8 cellular contexts compared by ENCODE assay signal in genomic region chr10:86401588-86402282, GRCh38. TPM values are rescaled to one million over a fixed set of nuclear protein-coding genes. Genes with fewer than 3 reads are reported as not detected.
DNase-seq lines count a peak whose midpoint lies in the region; ATAC-seq, FAIRE-seq and TF ChIP-seq lines count a peak whose summit lies in the region.

No MANE protein-coding gene starts in this region.

- H3K4me3 Mint-ChIP-seq in neural progenitor cell: peak overlapping the region; percentile 75

- peaks cover 17% of the 10 kb centered on the region for H3K4me1 Mint-ChIP-seq in neural progenitor cell

- DNase-seq in GM12864 (ENCODE audit: low read depth) (no peak), WERI-Rb-1 (no peak), epithelial cell of esophagus (ENCODE audit: low read depth) (peak; percentile 36), neural progenitor cell (ENCODE audit: low spot score) (peak; percentile 38), H54 (ENCODE audit: insufficient read length, low spot score) (no peak), GM20000 (ENCODE audit: low spot score) (no peak), middle frontal gyrus (ENCODE audit: extremely low spot score, low spot score) (no peak)

- peak overlapping the region; percentile 89 for H3K4me3 ChIP-seq in GM12864 (ENCODE audit: low read depth, low read length)
- H3K4me3 ChIP-seq in WERI-Rb-1 (ENCODE audit: low read depth, low read length): peak overlapping the region; percentile 83
- H3K4me3 ChIP-seq in epithelial cell of esophagus (ENCODE audit: low read length): peak overlapping the region; percentile 56
- peak overlapping the region; percentile 48 for H3K4me3 ChIP-seq in neural progenitor cell

- H3K27ac ChIP-seq in WERI-Rb-1 (no peak overlapping the region; the same call in 1 of the 2 replicates), neural progenitor cell (no peak overlapping the region)

- no peak for TF ChIP-seq POLR2A in H54 (IDR thresholded peaks at IDR 0.05; ENCODE audit: low read depth, low read length)

- no peak overlapping the region for H3K27ac Mint-ChIP-seq in neural progenitor cell

- H3K9me3 Mint-ChIP-seq in neural progenitor cell: peaks cover 5% of the 10 kb centered on the region

- FAIRE-seq in H54 (lab: Jason Lieb, UNC): no peak

- H3K4me1 ChIP-seq in neural progenitor cell: peaks cover 11% of the 10 kb centered on the region

- peak overlapping the region; percentile 88 for H2AFZ ChIP-seq in neural progenitor cell (replicated peaks)

- no peaks in the 10 kb centered on the region for H4K20me1 ChIP-seq in neural progenitor cell (ENCODE audit: low read depth)

- ATAC-seq in GM21825 (IDR thresholded peaks at IDR 0.05; ENCODE audit: unreplicated experiment): no peak

- H3K9me3 ChIP-seq in WERI-Rb-1 (ENCODE audit: severe bottlenecking) (no peaks in the 10 kb centered on the region), neural progenitor cell (ENCODE audit: low read depth) (peaks cover 3% of the 10 kb centered on the region)

- TF ChIP-seq CTCF in GM12864 (IDR thresholded peaks at IDR 0.05; ENCODE audit: low read depth, low read length, missing control alignments) (no peak), WERI-Rb-1 (IDR thresholded peaks at IDR 0.05; ENCODE audit: low read depth, low read length) (no peak), epithelial cell of esophagus (IDR thresholded peaks at IDR 0.05; ENCODE audit: insufficient read depth, low read depth, low read length, missing control alignments) (no peak), neural progenitor cell (IDR thresholded peaks at IDR 0.05) (no peak), GM20000 (IDR thresholded peaks at IDR 0.05; ENCODE audit: extremely low read depth, missing control alignments) (no peak)

- H3K27me3 Mint-ChIP-seq in neural progenitor cell (ENCODE audit: insufficient read depth, low read depth): peaks cover 32% of the 10 kb centered on the region

- peak overlapping the region; percentile 83 for H3K4me2 ChIP-seq in neural progenitor cell

- no peaks in the 10 kb centered on the region for H3K79me2 ChIP-seq in neural progenitor cell (ENCODE audit: low read depth)

- H3K9ac ChIP-seq in neural progenitor cell: no peak overlapping the region

- H3K36me3 Mint-ChIP-seq in neural progenitor cell: no peaks in the 10 kb centered on the region

- H3K27me3 ChIP-seq in WERI-Rb-1 (ENCODE audit: insufficient read depth, low read depth, severe bottlenecking): no peaks in the 10 kb centered on the region
- peaks cover 78% of the 10 kb centered on the region for H3K27me3 ChIP-seq in neural progenitor cell

- no peaks in the 10 kb centered on the region for H3K36me3 ChIP-seq in WERI-Rb-1
- H3K36me3 ChIP-seq in neural progenitor cell: no peaks in the 10 kb centered on the region

- H3F3A ChIP-seq in neural progenitor cell (ENCODE audit: low read depth): peaks cover 10% of the 10 kb centered on the region

RNA-seq across cellular contexts. Expression of gene GRID1, which starts 35.1 kb away (rescaled TPM):
- total RNA-seq in neural progenitor cell (ENCODE audit: low replicate concordance): 0.31 TPM in 1 of 2 replicates, not detected in the other

Comparison
In these comparisons a context has a peak if more than half of its experiments do, and no peak if none do; other contexts are left out.
1. DNase-seq: peak in epithelial cell of esophagus (single experiment) and neural progenitor cell (single experiment); none in GM12864 (single experiment), WERI-Rb-1 (single experiment), H54 (single experiment), GM20000 (single experiment) and middle frontal gyrus (single experiment).
2. Peak in every context shown above with its lines, with median percentiles within 50 percentile points of each other: H3K4me3 ChIP-seq.